20 cellular contexts compared by ENCODE assay signal in genomic region chr22:44403166-44403565, GRCh38.
"Had no signal": no experiment of that assay in that cellular context is flagged by ENCODE, and none has a peak within 500 bp of the region (broad histone marks: within the 10 kb centered on the region; RNA-seq: fewer than 3 reads in every experiment).

No MANE protein-coding gene starts in this region.

- H3K27me3 Mint-ChIP-seq: activated CD4-positive, alpha-beta T cell treated with anti-CD3 and anti-CD28 coated beads for 36 hours; activated CD8-positive, alpha-beta T cell treated with anti-CD3 and anti-CD28 coated beads for 36 hours; stimulated activated naive CD8-positive, alpha-beta T cell treated with anti-CD3 and anti-CD28 coated beads, Interleukin-15, Interleukin-2, amounts not matched to agents 100 ng/mL and 50 ng/mL, for 24 hours; T-cell had no signal

- H3K27ac ChIP-seq: body of pancreas, esophagus squamous epithelium, neural progenitor cell, right atrium auricular region, SK-N-MC, thoracic aorta, vagina, WERI-Rb-1 had no signal

- H3K36me3 Mint-ChIP-seq: neural progenitor cell, T-cell had no signal

- H3K9me3 Mint-ChIP-seq: activated CD8-positive, alpha-beta T cell treated with anti-CD3 and anti-CD28 coated beads for 36 hours; activated naive CD4-positive, alpha-beta T cell treated with anti-CD3 and anti-CD28 coated beads for 36 hours; activated T-cell treated with anti-CD3 and anti-CD28 coated beads, Interleukin-2, amount 50 U/mL, for 72 hours; neural progenitor cell; stimulated activated naive CD8-positive, alpha-beta T cell treated with anti-CD3 and anti-CD28 coated beads, Interleukin-15, Interleukin-2, amounts not matched to agents 100 ng/mL and 50 ng/mL, for 24 hours; T-cell had no signal

- DNase-seq: activated CD4-positive, alpha-beta T cell treated with anti-CD3 and anti-CD28 coated beads for 36 hours; activated CD8-positive, alpha-beta T cell treated with anti-CD3 and anti-CD28 coated beads for 36 hours; activated naive CD4-positive, alpha-beta T cell treated with anti-CD3 and anti-CD28 coated beads for 36 hours; activated T-cell treated with anti-CD3 and anti-CD28 coated beads, Interleukin-2, amount 50 U/mL, for 72 hours; esophagus squamous epithelium; foreskin fibroblast; mesendoderm; stimulated activated CD4-positive, alpha-beta T cell treated with anti-CD3 and anti-CD28 coated beads, Interleukin-12 subunit alpha, Interleukin-12 subunit beta, amount 100 ng/mL, for 4 hours; stimulated activated CD4-positive, alpha-beta T cell treated with anti-CD3 and anti-CD28 coated beads, Interleukin-2, amount 100 ng/mL, for 48 hours; stimulated activated CD8-positive, alpha-beta memory T cell treated with anti-CD3 and anti-CD28 coated beads, Interleukin-4, amount 100 ng/mL, for 48 hours; T-cell; WERI-Rb-1 had no signal

- H3K27me3 ChIP-seq: body of pancreas, neural progenitor cell, right atrium auricular region, vagina had no signal

- ATAC-seq: activated CD4-positive, alpha-beta T cell treated with anti-CD3 and anti-CD28 coated beads for 36 hours; activated CD8-positive, alpha-beta T cell treated with anti-CD3 and anti-CD28 coated beads for 36 hours; activated T-cell treated with anti-CD3 and anti-CD28 coated beads, Interleukin-2, amount 50 U/mL, for 72 hours; body of pancreas; left lobe of liver; T-cell had no signal

- H3K4me3 Mint-ChIP-seq: activated CD4-positive, alpha-beta T cell treated with anti-CD3 and anti-CD28 coated beads for 36 hours; activated CD8-positive, alpha-beta T cell treated with anti-CD3 and anti-CD28 coated beads for 36 hours; activated naive CD4-positive, alpha-beta T cell treated with anti-CD3 and anti-CD28 coated beads for 36 hours; activated T-cell treated with anti-CD3 and anti-CD28 coated beads, Interleukin-2, amount 50 U/mL, for 72 hours; neural progenitor cell; stimulated activated naive CD8-positive, alpha-beta T cell treated with anti-CD3 and anti-CD28 coated beads, Interleukin-15, Interleukin-2, amounts not matched to agents 100 ng/mL and 50 ng/mL, for 24 hours; T-cell had no signal

- H3K27ac Mint-ChIP-seq: activated CD4-positive, alpha-beta T cell treated with anti-CD3 and anti-CD28 coated beads for 36 hours; activated CD8-positive, alpha-beta T cell treated with anti-CD3 and anti-CD28 coated beads for 36 hours; activated naive CD4-positive, alpha-beta T cell treated with anti-CD3 and anti-CD28 coated beads for 36 hours; activated T-cell treated with anti-CD3 and anti-CD28 coated beads, Interleukin-2, amount 50 U/mL, for 72 hours; neural progenitor cell; stimulated activated naive CD8-positive, alpha-beta T cell treated with anti-CD3 and anti-CD28 coated beads, Interleukin-15, Interleukin-2, amounts not matched to agents 100 ng/mL and 50 ng/mL, for 24 hours; T-cell had no signal

- H3K36me3 ChIP-seq: esophagus squamous epithelium, neural progenitor cell, right atrium auricular region, thoracic aorta, vagina, WERI-Rb-1 had no signal

- H3K4me1 ChIP-seq: esophagus squamous epithelium, neural progenitor cell, right atrium auricular region, vagina had no signal

- H3K4me1 Mint-ChIP-seq: activated CD4-positive, alpha-beta T cell treated with anti-CD3 and anti-CD28 coated beads for 36 hours; T-cell had no signal

- H3K4me3 ChIP-seq: body of pancreas, esophagus squamous epithelium, neural progenitor cell, right atrium auricular region, SK-N-MC, thoracic aorta, vagina had no signal

- H3K9me3 ChIP-seq: body of pancreas, esophagus squamous epithelium, right atrium auricular region, thoracic aorta, vagina had no signal

- H3K9ac ChIP-seq: neural progenitor cell had no signal
